ENCODE assay signal across 8 cellular contexts in genomic region chr7:35038340-35038738, GRCh38. TPM values are rescaled to one million over a fixed set of nuclear protein-coding genes. Genes with fewer than 3 reads are reported as not detected.
A peak's percentile ranks its signal among the peaks of the same experiment; 100 is the strongest.
DNase-seq lines count a peak whose midpoint lies in the region; FAIRE-seq and TF ChIP-seq lines count a peak whose summit lies in the region.

No MANE protein-coding gene starts in this region.

- peaks cover 16% of the 10 kb centered on the region for H3K4me1 ChIP-seq in adipocyte (ENCODE audit: control insufficient read depth, insufficient read depth, low read length)
- peaks cover 2 to 8% of the 10 kb centered on the region in 2 donors for H3K4me1 ChIP-seq in kidney (ENCODE audit: control insufficient read depth in 1 of 2, insufficient read depth in 1 of 2, low read depth in 1 of 2, low read length in 2 of 2)

- DNase-seq in activated CD4-positive, alpha-beta T cell treated with anti-CD3 and anti-CD28 coated beads, Interleukin-2, amount 10 ng/mL, durations not matched to agents 7 days and 5 days, result no peak
- DNase-seq in activated CD4-positive, alpha-beta T cell treated with anti-CD3 and anti-CD28 coated beads, Interleukin-2, amount 50 U/mL, for 48 hours, result no peak
- no peak for DNase-seq in adipocyte (ENCODE audit: low read depth)
- no peak for DNase-seq in kidney
- DNase-seq in H4 (ENCODE audit: low spot score), result no peak
- DNase-seq in GF-D8 (lab: John Stamatoyannopoulos, UW), result no peak
- no peak for DNase-seq in HEK293T (ENCODE audit: extremely low spot score)

- H3K27me3 ChIP-seq in adipocyte (replicated peaks; ENCODE audit: control insufficient read depth, insufficient read depth, low read length), result peaks cover 13% of the 10 kb centered on the region

- no peak overlapping the region for H3K27ac ChIP-seq in kidney (ENCODE audit: low read depth in 2 of 2, low read length in 2 of 2)
- H3K27ac ChIP-seq in temporal lobe (ENCODE audit: low read depth, low read length), result peak overlapping the region; percentile 50

- H3K9ac ChIP-seq in adipocyte (ENCODE audit: low read length) (peak overlapping the region; percentile 71), kidney (ENCODE audit: low read length in 2 of 2) (peak overlapping the region; percentile 41 to 62)

- H3K4me3 ChIP-seq in adipocyte (ENCODE audit: low read length) (peak overlapping the region; percentile 80), kidney (ENCODE audit: low read length in 2 of 2) (peak overlapping the region; percentile 65 to 73)

- H3K9me3 Mint-ChIP-seq in activated CD4-positive, alpha-beta T cell treated with anti-CD3 and anti-CD28 coated beads, Interleukin-2, amount 10 ng/mL, durations not matched to agents 7 days and 5 days, result no peaks in the 10 kb centered on the region

- no peak for TF ChIP-seq CTCF in kidney (IDR thresholded peaks at IDR 0.05; ENCODE audit: borderline replicate concordance, extremely low read depth, insufficient read depth)

- FAIRE-seq in kidney (lab: Jason Lieb, UNC), result no peak

- H3K27me3 Mint-ChIP-seq in activated CD4-positive, alpha-beta T cell treated with anti-CD3 and anti-CD28 coated beads, Interleukin-2, amount 10 ng/mL, durations not matched to agents 7 days and 5 days, result no peaks in the 10 kb centered on the region

- intact Hi-C loops in kidney (cut with DNase I), result no loop called here

- H3K27ac Mint-ChIP-seq in activated CD4-positive, alpha-beta T cell treated with anti-CD3 and anti-CD28 coated beads, Interleukin-2, amount 10 ng/mL, durations not matched to agents 7 days and 5 days, result no peak overlapping the region

- peaks cover 22% of the 10 kb centered on the region for H3K4me1 Mint-ChIP-seq in activated CD4-positive, alpha-beta T cell treated with anti-CD3 and anti-CD28 coated beads, Interleukin-2, amount 10 ng/mL, durations not matched to agents 7 days and 5 days

- H3K4me3 Mint-ChIP-seq in activated CD4-positive, alpha-beta T cell treated with anti-CD3 and anti-CD28 coated beads, Interleukin-2, amount 10 ng/mL, durations not matched to agents 7 days and 5 days, result peak overlapping the region; percentile 80

- CTCF ChIA-PET in activated CD4-positive, alpha-beta T cell treated with anti-CD3 and anti-CD28 coated beads, Interleukin-2, amount 10 ng/mL, durations not matched to agents 7 days and 5 days (lab: Charles Lee), result interaction anchor here (0.6 kb wide), 1 partner anchor 43 kb away, joined by 4 read pairs; no protein-coding TSS in a partner anchor
- CTCF ChIA-PET in HEK293T (lab: Yijun Ruan, JAX), result interaction anchor here (0.6 kb wide), 1 partner anchor 724 kb away, joined by 3 read pairs; no protein-coding TSS in a partner anchor

- H3K36me3 Mint-ChIP-seq in activated CD4-positive, alpha-beta T cell treated with anti-CD3 and anti-CD28 coated beads, Interleukin-2, amount 10 ng/mL, durations not matched to agents 7 days and 5 days (ENCODE audit: low read depth), result no peaks in the 10 kb centered on the region

- H3K9me3 ChIP-seq in adipocyte (ENCODE audit: control insufficient read depth, low read length) (no peaks in the 10 kb centered on the region), kidney (ENCODE audit: control insufficient read depth in 1 of 2, low read length in 2 of 2) (no peaks in the 10 kb centered on the region)

- POLR2A ChIA-PET in activated CD4-positive, alpha-beta T cell treated with anti-CD3 and anti-CD28 coated beads, Interleukin-2, amount 10 ng/mL, durations not matched to agents 7 days and 5 days (lab: Charles Lee), result no interaction called here
- POLR2A ChIA-PET in HEK293T (lab: Yijun Ruan, JAX), result no interaction called here

- H3K36me3 ChIP-seq in adipocyte (ENCODE audit: control insufficient read depth, insufficient read depth, low read length, severe bottlenecking), result no peaks in the 10 kb centered on the region
- no peaks in the 10 kb centered on the region for H3K36me3 ChIP-seq in kidney (ENCODE audit: control insufficient read depth in 1 of 2, insufficient read depth in 2 of 2, low read length in 2 of 2)

TF ChIP-seq in HEK293T, 16 proteins besides CTCF, POLR2A, EP300 and RAD21:
- TF ChIP-seq FOXA1 (IDR thresholded peaks at IDR 0.05) (no peak), L3MBTL2 (conservative IDR thresholded peaks at IDR 0.05) (no peak), FOXM1 (IDR thresholded peaks at IDR 0.05; ENCODE audit: borderline replicate concordance) (no peak), CTBP1 (IDR thresholded peaks at IDR 0.05; ENCODE audit: borderline replicate concordance) (no peak), ZNF384 (IDR thresholded peaks at IDR 0.05) (no peak), ELF4 (IDR thresholded peaks at IDR 0.05) (no peak), TARDBP (IDR thresholded peaks at IDR 0.05) (no peak), PKNOX1 (IDR thresholded peaks at IDR 0.05) (no peak)

RNA-seq across cellular contexts. Expression of gene DPY19L1, which starts 1.1 kb away (rescaled TPM):
- 10 to 100 TPM; 12.8 to 16.4 TPM for total RNA-seq in activated CD4-positive, alpha-beta T cell treated with anti-CD3 and anti-CD28 coated beads, Interleukin-2, amount 10 ng/mL, durations not matched to agents 7 days and 5 days
- total RNA-seq in kidney (32.4 TPM), temporal lobe (22.9 TPM)
- 5.0 TPM for polyA plus RNA-seq in kidney (ENCODE audit: insufficient read depth, low read depth, low replicate concordance)
- total RNA-seq in H4 (2014; rRNA removed; shearing (Covaris generic)), result 97.4 and 119 TPM in 2 replicates
